8 cellular contexts compared by ENCODE assay signal in the genomic region with DNA sequence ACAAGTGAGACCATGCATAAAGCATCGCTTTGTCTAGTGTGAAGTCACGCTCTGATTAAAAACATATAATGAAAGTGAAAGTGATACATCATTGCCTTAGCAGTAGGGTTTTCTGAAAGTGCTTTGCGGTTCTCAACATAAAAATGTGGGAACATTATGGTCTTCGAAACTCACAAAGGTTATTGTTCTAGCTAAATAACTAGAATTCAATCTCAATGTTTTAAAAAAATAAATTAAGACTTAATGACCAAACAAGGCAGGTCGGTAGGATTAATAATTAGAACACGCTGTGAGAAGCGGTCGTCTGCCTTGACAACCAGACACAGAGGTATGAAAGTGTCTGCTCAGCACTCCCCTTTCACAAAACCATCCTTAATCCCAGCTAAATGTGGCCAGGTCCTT. TPM values are rescaled to one million over a fixed set of nuclear protein-coding genes. Genes with fewer than 3 reads are reported as not detected.
DNase-seq lines count a peak whose midpoint lies in the region; ATAC-seq and TF ChIP-seq lines count a peak whose summit lies in the region.
"Had no signal": no experiment of that assay in that cellular context is flagged by ENCODE, and none has a peak within 500 bp of the region (broad histone marks: within the 10 kb centered on the region; RNA-seq: fewer than 3 reads in every experiment).

No MANE protein-coding gene starts in this region.

- H3K27ac ChIP-seq in VCaP: peak overlapping the region; percentile 42; the same call in 1 of the 2 replicates

- TF ChIP-seq EP300 in Ishikawa (IDR thresholded peaks at IDR 0.05; ENCODE audit: borderline replicate concordance): 0 out of 2 replicates have a peak, but pooled peaks have one; percentile 23

- TF ChIP-seq RAD21 in Ishikawa (IDR thresholded peaks at IDR 0.05; ENCODE audit: low read depth): no peak

- ATAC-seq in GM21526 (IDR thresholded peaks at IDR 0.05; ENCODE audit: low FRiP score, unreplicated experiment): peak; percentile 94

- intact Hi-C loops in lower leg skin (cut with DNase I; ENCODE audit: low total_unique reads): no loop called here

- WGBS in lower leg skin, 2 donors: 25 to 30% methylated on average over 8 of the region's 8 CpGs

- in situ Hi-C loops in GM13976 (cut with MboI; ENCODE audit: low sequenced_read_pairs, unreplicated experiment): no loop called here

- DNase-seq in GM13976 (ENCODE audit: low spot score) (peak; percentile 23), lower leg skin (ENCODE audit: low spot score in 2 of 2) (no peak), HUDEP-2 (lab: John Stamatoyannopoulos, UW; ENCODE audit: unreplicated experiment in 76 of 76) (no peak)
- DNase-seq in stimulated activated CD4-positive, alpha-beta T cell treated with anti-CD3 and anti-CD28 coated beads, Interleukin-4, amount 100 ng/mL, for 4 hours: no peak

- no peak for TF ChIP-seq POLR2A in lower leg skin (IDR thresholded peaks at IDR 0.05)

- no peak for TF ChIP-seq CTCF in GM13976 (IDR thresholded peaks at IDR 0.05; ENCODE audit: borderline replicate concordance, control extremely low read depth, extremely low read depth, insufficient read depth, missing control alignments)
- TF ChIP-seq CTCF in VCaP (conservative IDR thresholded peaks at IDR 0.05): no peak
- no peak for TF ChIP-seq CTCF in lower leg skin (IDR thresholded peaks at IDR 0.05)

- peak overlapping the region; percentile 3 for H3K4me3 ChIP-seq in lower leg skin (ENCODE audit: low read depth, poor library complexity, severe bottlenecking)

TF ChIP-seq in Ishikawa, 13 proteins besides CTCF, POLR2A, EP300 and RAD21:
- TF ChIP-seq, protein P1, sequence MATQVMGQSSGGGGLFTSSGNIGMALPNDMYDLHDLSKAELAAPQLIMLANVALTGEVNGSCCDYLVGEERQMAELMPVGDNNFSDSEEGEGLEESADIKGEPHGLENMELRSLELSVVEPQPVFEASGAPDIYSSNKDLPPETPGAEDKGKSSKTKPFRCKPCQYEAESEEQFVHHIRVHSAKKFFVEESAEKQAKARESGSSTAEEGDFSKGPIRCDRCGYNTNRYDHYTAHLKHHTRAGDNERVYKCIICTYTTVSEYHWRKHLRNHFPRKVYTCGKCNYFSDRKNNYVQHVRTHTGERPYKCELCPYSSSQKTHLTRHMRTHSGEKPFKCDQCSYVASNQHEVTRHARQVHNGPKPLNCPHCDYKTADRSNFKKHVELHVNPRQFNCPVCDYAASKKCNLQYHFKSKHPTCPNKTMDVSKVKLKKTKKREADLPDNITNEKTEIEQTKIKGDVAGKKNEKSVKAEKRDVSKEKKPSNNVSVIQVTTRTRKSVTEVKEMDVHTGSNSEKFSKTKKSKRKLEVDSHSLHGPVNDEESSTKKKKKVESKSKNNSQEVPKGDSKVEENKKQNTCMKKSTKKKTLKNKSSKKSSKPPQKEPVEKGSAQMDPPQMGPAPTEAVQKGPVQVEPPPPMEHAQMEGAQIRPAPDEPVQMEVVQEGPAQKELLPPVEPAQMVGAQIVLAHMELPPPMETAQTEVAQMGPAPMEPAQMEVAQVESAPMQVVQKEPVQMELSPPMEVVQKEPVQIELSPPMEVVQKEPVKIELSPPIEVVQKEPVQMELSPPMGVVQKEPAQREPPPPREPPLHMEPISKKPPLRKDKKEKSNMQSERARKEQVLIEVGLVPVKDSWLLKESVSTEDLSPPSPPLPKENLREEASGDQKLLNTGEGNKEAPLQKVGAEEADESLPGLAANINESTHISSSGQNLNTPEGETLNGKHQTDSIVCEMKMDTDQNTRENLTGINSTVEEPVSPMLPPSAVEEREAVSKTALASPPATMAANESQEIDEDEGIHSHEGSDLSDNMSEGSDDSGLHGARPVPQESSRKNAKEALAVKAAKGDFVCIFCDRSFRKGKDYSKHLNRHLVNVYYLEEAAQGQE (IDR thresholded peaks at IDR 0.05; ENCODE audit: low read depth): no peak
- TF ChIP-seq TCF12 (IDR thresholded peaks at IDR 0.05; ENCODE audit: low read depth) (no peak), CREB1 (IDR thresholded peaks at IDR 0.05; ENCODE audit: low read depth) (no peak), EGR1 (IDR thresholded peaks at IDR 0.05) (no peak), CEBPB (IDR thresholded peaks at IDR 0.05) (no peak), FOXM1 (IDR thresholded peaks at IDR 0.05; ENCODE audit: borderline replicate concordance, low read depth) (no peak), TEAD4 (IDR thresholded peaks at IDR 0.05) (no peak), YY1 (IDR thresholded peaks at IDR 0.05; ENCODE audit: low read depth) (no peak), TAF1 (IDR thresholded peaks at IDR 0.05; ENCODE audit: low read depth) (no peak), ZBTB7A (IDR thresholded peaks at IDR 0.05; ENCODE audit: low read depth) (no peak), NFIC (IDR thresholded peaks at IDR 0.05) (no peak)
- TF ChIP-seq, protein P2, sequence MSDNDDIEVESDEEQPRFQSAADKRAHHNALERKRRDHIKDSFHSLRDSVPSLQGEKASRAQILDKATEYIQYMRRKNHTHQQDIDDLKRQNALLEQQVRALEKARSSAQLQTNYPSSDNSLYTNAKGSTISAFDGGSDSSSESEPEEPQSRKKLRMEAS (IDR thresholded peaks at IDR 0.05): no peak
- TF ChIP-seq, protein P3, sequence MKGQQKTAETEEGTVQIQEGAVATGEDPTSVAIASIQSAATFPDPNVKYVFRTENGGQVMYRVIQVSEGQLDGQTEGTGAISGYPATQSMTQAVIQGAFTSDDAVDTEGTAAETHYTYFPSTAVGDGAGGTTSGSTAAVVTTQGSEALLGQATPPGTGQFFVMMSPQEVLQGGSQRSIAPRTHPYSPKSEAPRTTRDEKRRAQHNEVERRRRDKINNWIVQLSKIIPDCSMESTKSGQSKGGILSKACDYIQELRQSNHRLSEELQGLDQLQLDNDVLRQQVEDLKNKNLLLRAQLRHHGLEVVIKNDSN (IDR thresholded peaks at IDR 0.05): no peak

RNA-seq across cellular contexts. Expression of a gene that starts 42.2 kb away (rescaled TPM):
- not detected for total RNA-seq in lower leg skin
- total RNA-seq: activated CD8-positive, alpha-beta memory T cell treated with anti-CD3 and anti-CD28 coated beads for 36 hours had no signal
